ENCODE assay signal across 13 cellular contexts in the genomic region with DNA sequence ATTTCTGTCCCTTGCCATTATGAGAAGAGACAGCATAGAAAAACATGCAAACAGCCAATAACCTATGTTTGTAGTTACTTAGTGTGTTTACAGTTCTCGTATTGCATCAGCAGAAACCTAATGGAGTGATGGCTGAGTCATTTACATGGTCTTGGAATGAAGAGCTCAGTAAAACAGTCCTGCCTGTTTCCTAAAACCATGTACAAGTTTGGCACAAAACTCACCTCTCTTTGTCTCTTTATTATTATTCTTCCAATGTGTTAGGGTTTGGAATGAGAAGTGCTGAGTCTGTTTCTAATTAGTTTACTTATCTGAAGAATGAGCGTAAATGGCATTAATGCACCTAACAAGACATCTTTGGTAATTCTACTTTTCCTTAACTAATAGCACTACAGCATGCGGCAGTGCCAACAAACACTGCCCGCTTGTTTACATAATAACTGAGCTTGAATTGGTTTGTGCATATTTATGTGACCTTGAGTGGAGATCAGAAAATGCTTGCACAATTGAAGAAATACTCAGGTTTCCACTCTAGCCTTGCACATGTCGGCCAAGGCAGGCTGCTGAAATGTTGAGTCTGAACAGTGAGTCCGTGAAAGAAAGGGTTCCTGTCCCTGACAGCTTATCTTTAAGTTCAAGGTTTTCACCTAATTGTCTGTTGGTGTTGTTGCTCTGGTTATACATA.
DNase-seq lines count a peak whose midpoint lies in the region; TF ChIP-seq lines count a peak whose summit lies in the region.
"Had no signal": no experiment of that assay in that cellular context is flagged by ENCODE, and none has a peak within 500 bp of the region (broad histone marks: within the 10 kb centered on the region; RNA-seq: fewer than 3 reads in every experiment).

No MANE protein-coding gene starts in this region.

- H3K27ac ChIP-seq in C4-2B, result peak overlapping the region; percentile 53; the same call in 1 of the 2 replicates
- H3K27ac ChIP-seq in mammary epithelial cell (ENCODE audit: insufficient read depth, low read depth, low read length), result no peak overlapping the region
- H3K27ac ChIP-seq in mesendoderm (ENCODE audit: low read depth, low read length), result no peak overlapping the region
- H3K27ac ChIP-seq: RWPE1 had no signal

- H3K18ac ChIP-seq in mesendoderm (ENCODE audit: low read length), result no peak overlapping the region

- WGBS in mammary epithelial cell (ENCODE audit: low coverage, missing lambda C conversion rate), result 80% methylated on average over 6 of the region's 6 CpGs
- no CpG with 5 or more reads among the region's 6 CpGs for WGBS in mesendoderm (ENCODE audit: extremely low coverage, insufficient coverage, low lambda C conversion rate)

- H3K4me1 ChIP-seq in mammary epithelial cell (ENCODE audit: insufficient read depth, low read length) (no peaks in the 10 kb centered on the region), mesendoderm (ENCODE audit: control insufficient read depth, low read depth, low read length) (peaks cover 6% of the 10 kb centered on the region)

- in situ Hi-C loops in mammary epithelial cell (cut with MboI; ENCODE audit: low sequenced_read_pairs in 2 of 2), result no loop called here

- H4K8ac ChIP-seq in mesendoderm (ENCODE audit: low read depth, low read length), result no peak overlapping the region

- no peak overlapping the region for H2AFZ ChIP-seq in mammary epithelial cell (ENCODE audit: low read depth, low read length)

- H3K23ac ChIP-seq in mesendoderm (ENCODE audit: low read length), result no peak overlapping the region

- H3K27me3 ChIP-seq in mammary epithelial cell (ENCODE audit: insufficient read depth, low read length) (no peaks in the 10 kb centered on the region), mesendoderm (ENCODE audit: insufficient read depth, low read length, poor library complexity) (no peaks in the 10 kb centered on the region), H7 (ENCODE audit: control insufficient read depth, insufficient read depth, low read length) (no peaks in the 10 kb centered on the region)

- no peak overlapping the region for H2BK15ac ChIP-seq in mesendoderm (replicated peaks; ENCODE audit: low read depth)

- H3K4me3 ChIP-seq in mammary epithelial cell (replicated peaks in 1 of 3; ENCODE audit: insufficient read depth in 1 of 3, low read depth in 2 of 3, low read length in 3 of 3) (no peak overlapping the region), mesendoderm (ENCODE audit: low read length) (no peak overlapping the region), H7 (ENCODE audit: insufficient read depth, low read depth, low read length) (no peak overlapping the region)

- H3K9ac ChIP-seq in mammary epithelial cell (ENCODE audit: insufficient read depth, low read length), result no peak overlapping the region
- H3K9ac ChIP-seq in mesendoderm (ENCODE audit: low read length), result no peak overlapping the region

- H3K56ac ChIP-seq in mesendoderm (ENCODE audit: low read length), result no peak overlapping the region

- no peaks in the 10 kb centered on the region for H3K9me3 ChIP-seq in mammary epithelial cell (replicated peaks; ENCODE audit: insufficient read depth, low read length)

- no TSS peak for BruUV-seq in mammary epithelial cell (replicated peaks; lab: Mats Ljungman, UMichigan)

- no peak overlapping the region for H2BK120ac ChIP-seq in mesendoderm (ENCODE audit: low read depth, low read length)

- intact Hi-C loops in mammary epithelial cell (cut with micrococcal nuclease), result no loop called here

- no peaks in the 10 kb centered on the region for H3K79me2 ChIP-seq in mammary epithelial cell (ENCODE audit: insufficient read depth, low read length)
- H3K79me2 ChIP-seq in mesendoderm (ENCODE audit: control insufficient read depth, insufficient read depth, low read length), result no peaks in the 10 kb centered on the region

- dilution Hi-C loops in mammary epithelial cell (cut with HindIII; ENCODE audit: low sequenced_read_pairs), result no loop called here

- no peaks in the 10 kb centered on the region for H3K79me1 ChIP-seq in mesendoderm (ENCODE audit: low read length)

- no peak overlapping the region for H4K5ac ChIP-seq in mesendoderm (ENCODE audit: low read length)

- CTCF ChIA-PET in mammary epithelial cell (lab: Charles Lee; ENCODE audit: low non-redundant PET), result no interaction called here

- H3K36me3 ChIP-seq in mammary epithelial cell (ENCODE audit: insufficient read depth, low read length) (no peaks in the 10 kb centered on the region), mesendoderm (ENCODE audit: control insufficient read depth, insufficient read depth, low read length) (no peaks in the 10 kb centered on the region), H7 (replicated peaks; ENCODE audit: control insufficient read depth, insufficient read depth, low read length) (no peaks in the 10 kb centered on the region)

- H3K4ac ChIP-seq in mesendoderm (ENCODE audit: low read depth, low read length), result no peak overlapping the region

- H3K4me2 ChIP-seq in mammary epithelial cell (ENCODE audit: insufficient read depth, low read depth, low read length) (no peak overlapping the region), mesendoderm (ENCODE audit: low read length) (no peak overlapping the region)

- peak; percentile 82 for DNase-seq in NCI-H1105 treated with DMSO at 0.1 percent for 48 hours (lab: John Stamatoyannopoulos, UW)
- peak; percentile 33 for DNase-seq in mammary epithelial cell
- peak; percentile 65 for DNase-seq in mesendoderm
- DNase-seq in KG1 (lab: John Stamatoyannopoulos, UW), result no peak
- no peak for DNase-seq in occipital lobe (lab: John Stamatoyannopoulos, UW)
- DNase-seq in H7, result no peak
- no peak for DNase-seq in RKO (ENCODE audit: low spot score)
- DNase-seq: activated B cell treated with CpG ODN at 0.5 μM for 24 hours; activated naive CD4-positive, alpha-beta T cell treated with anti-CD3 and anti-CD28 coated beads, Interleukin-2, amount 10 ng/mL, durations not matched to agents 7 days and 5 days; MM.1S; right cardiac atrium had no signal

- TF ChIP-seq CTCF in C4-2B (conservative IDR thresholded peaks at IDR 0.05), result no peak
- no peak for TF ChIP-seq CTCF in mammary epithelial cell (conservative IDR thresholded peaks at IDR 0.05 in 1 of 2, IDR thresholded peaks at IDR 0.05 in 1 of 2; ENCODE audit: extremely low read depth in 1 of 2, insufficient read depth in 1 of 2, low read depth in 1 of 2, low read length in 2 of 2)

- no peaks in the 10 kb centered on the region for H4K20me1 ChIP-seq in mammary epithelial cell (ENCODE audit: insufficient read depth, low read length)

- no peak overlapping the region for H2BK5ac ChIP-seq in mesendoderm (ENCODE audit: low read length)

- no peak overlapping the region for H2AK5ac ChIP-seq in mesendoderm (ENCODE audit: low read length)

Comparison
In these comparisons a context has a peak if more than half of its experiments do, and no peak if none do; other contexts are left out.
1. DNase-seq: peak in NCI-H1105 treated with DMSO at 0.1 percent for 48 hours (single experiment), mammary epithelial cell (single experiment) and mesendoderm (single experiment); none in KG1 (single experiment), occipital lobe (single experiment), H7 (single experiment) and RKO (single experiment).